Comparison of ENCODE assay signal across 1 cellular context in the genomic region with DNA sequence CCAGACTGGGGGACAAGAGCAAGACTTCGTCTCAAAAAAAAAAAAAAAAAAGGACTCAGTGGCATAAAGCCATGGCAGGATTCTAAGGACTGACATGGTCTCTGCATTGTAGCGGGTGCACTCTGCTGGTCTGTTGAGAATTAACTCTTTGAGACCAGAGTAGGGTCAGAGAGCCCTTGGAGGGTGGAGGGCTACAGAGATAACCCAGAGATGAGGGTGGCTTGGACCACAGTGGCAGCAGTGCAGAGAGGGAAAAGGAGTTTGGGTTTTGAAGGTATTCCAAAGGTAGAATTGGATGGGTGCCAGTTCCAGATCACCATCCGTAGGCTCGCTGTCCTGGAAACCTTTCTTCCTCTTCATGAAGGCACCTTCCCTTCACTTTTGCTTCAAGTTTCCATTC.
TF ChIP-seq lines count a peak whose summit lies in the region.

No MANE protein-coding gene starts in this region.

TF ChIP-seq in K562, 482 proteins besides CTCF, POLR2A, EP300 and RAD21:
- TF ChIP-seq NFIC (IDR thresholded peaks at IDR 0.05) (peak; percentile 69), RFX1 (IDR thresholded peaks at IDR 0.05) (no peak)
